ENCODE assay signal across 9 cellular contexts in the genomic region with DNA sequence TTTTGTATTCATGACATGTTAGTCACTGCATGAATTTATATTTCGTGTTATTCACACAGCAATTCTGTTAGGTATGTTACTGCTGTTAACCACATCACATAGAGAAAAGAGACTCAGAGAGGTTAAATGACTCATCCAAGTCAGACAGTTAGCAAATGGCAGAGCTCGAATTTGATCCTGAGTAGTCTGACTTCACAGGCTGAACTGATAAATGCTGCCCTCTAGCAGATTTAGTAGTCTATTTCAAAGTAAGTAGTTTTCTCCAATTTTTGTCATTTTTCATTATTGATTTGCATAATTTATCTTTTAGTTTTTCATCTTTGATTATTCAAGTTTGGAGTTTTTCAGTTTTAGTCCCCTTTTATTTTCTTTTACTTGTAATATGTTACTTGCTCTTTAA. TPM values are rescaled to one million over a fixed set of nuclear protein-coding genes. Genes with fewer than 3 reads are reported as not detected.
DNase-seq lines count a peak whose midpoint lies in the region; ATAC-seq, FAIRE-seq and TF ChIP-seq lines count a peak whose summit lies in the region.
"Had no signal": no experiment of that assay in that cellular context is flagged by ENCODE, and none has a peak within 500 bp of the region (broad histone marks: within the 10 kb centered on the region; RNA-seq: fewer than 3 reads in every experiment).

No MANE protein-coding gene starts in this region.

- no peaks in the 10 kb centered on the region for H3K36me3 Mint-ChIP-seq in activated naive CD4-positive, alpha-beta T cell treated with anti-CD3 and anti-CD28 coated beads, Interleukin-2, amount 50 U/mL, for 72 hours
- H3K36me3 Mint-ChIP-seq: brain had no signal

- TF ChIP-seq CTCF in D721Med (IDR thresholded peaks at IDR 0.05; ENCODE audit: insufficient read depth, missing control alignments) = no peak
- TF ChIP-seq CTCF in left lung (IDR thresholded peaks at IDR 0.05) = no peak

- H3K9me3 ChIP-seq in left lung = no peaks in the 10 kb centered on the region

- no peaks in the 10 kb centered on the region for H3K27me3 ChIP-seq in left lung

- peak; percentile 98 for FAIRE-seq in D721Med (lab: Jason Lieb, UNC)

- peak; percentile 100 for ATAC-seq in GM18870 (IDR thresholded peaks at IDR 0.05; ENCODE audit: unreplicated experiment)
- ATAC-seq in HG02981 (IDR thresholded peaks at IDR 0.05; ENCODE audit: unreplicated experiment) = peak; percentile 100
- ATAC-seq in activated naive CD4-positive, alpha-beta T cell treated with anti-CD3 and anti-CD28 coated beads, Interleukin-2, amount 50 U/mL, for 72 hours = peak; percentile 100
- peak; percentile 53 for ATAC-seq in left lung
- no peak for ATAC-seq in sciatic nerve

- intact Hi-C loops in left lung (cut with DNase I) = no loop called here
- intact Hi-C loops in sciatic nerve (cut with DNase I) = no loop called here

- no peak overlapping the region for H3K4me3 ChIP-seq in left lung

- no peaks in the 10 kb centered on the region for H3K4me1 ChIP-seq in left lung

- H3K27ac Mint-ChIP-seq in activated naive CD4-positive, alpha-beta T cell treated with anti-CD3 and anti-CD28 coated beads, Interleukin-2, amount 50 U/mL, for 72 hours = no peak overlapping the region
- H3K27ac Mint-ChIP-seq: brain had no signal

- no peaks in the 10 kb centered on the region for H3K36me3 ChIP-seq in left lung

- H3K27ac ChIP-seq in left lung = no peak overlapping the region

- H3K9me3 Mint-ChIP-seq in activated naive CD4-positive, alpha-beta T cell treated with anti-CD3 and anti-CD28 coated beads, Interleukin-2, amount 50 U/mL, for 72 hours = no peaks in the 10 kb centered on the region
- H3K9me3 Mint-ChIP-seq: brain had no signal

- DNase-seq in D721Med (ENCODE audit: insufficient read length, low spot score) (no peak), NCI-H2196 treated with DMSO at 0.1 percent for 48 hours (lab: John Stamatoyannopoulos, UW; ENCODE audit: unreplicated experiment) (peak; percentile 15), left lung (no peak), DMS114 treated with DMSO at 0.1 percent for 48 hours (lab: John Stamatoyannopoulos, UW; ENCODE audit: unreplicated experiment) (no peak), sciatic nerve (ENCODE audit: low spot score) (no peak)
- peak in 1 of 2 donors; percentile 22 for DNase-seq in activated naive CD4-positive, alpha-beta T cell treated with anti-CD3 and anti-CD28 coated beads, Interleukin-2, amount 50 U/mL, for 72 hours (ENCODE audit: low spot score in 2 of 2)

RNA-seq across cellular contexts. Expression of a gene that starts 58.3 kb away (rescaled TPM):
- 10 to 100 TPM; 21.9 to 33.7 TPM for total RNA-seq in activated naive CD4-positive, alpha-beta T cell treated with anti-CD3 and anti-CD28 coated beads, Interleukin-2, amount 50 U/mL, for 72 hours
- total RNA-seq in left lung (10 to 100 TPM; 25.0 to 37.7 TPM), sciatic nerve (43.0 TPM)
